In genomic region chr6:27138398-27138797, GRCh38 we compare ENCODE assay signal across 9 cellular contexts.
DNase-seq lines count a peak whose midpoint lies in the region; ATAC-seq and TF ChIP-seq lines count a peak whose summit lies in the region.
"Had no signal": no experiment of that assay in that cellular context is flagged by ENCODE, and none has a peak within 500 bp of the region (broad histone marks: within the 10 kb centered on the region; RNA-seq: fewer than 3 reads in every experiment).

No MANE protein-coding gene starts in this region.

- H3K79me2 ChIP-seq in DND-41 (ENCODE audit: insufficient read depth, low read length) (peaks cover 65% of the 10 kb centered on the region), Karpas-422 (ENCODE audit: low read length) (peaks cover 16% of the 10 kb centered on the region), neural cell (replicated peaks; ENCODE audit: insufficient read depth, low read length) (peaks cover 20% of the 10 kb centered on the region)

- peaks cover 20% of the 10 kb centered on the region for H3K36me3 Mint-ChIP-seq in central memory CD8-positive, alpha-beta T cell (ENCODE audit: insufficient read depth)

- peaks cover 6% of the 10 kb centered on the region for H3F3A ChIP-seq in neural cell (ENCODE audit: insufficient read depth, low read length, poor library complexity, severe bottlenecking)

- H4K20me1 ChIP-seq in DND-41 (ENCODE audit: insufficient read depth, low read length) (no peaks in the 10 kb centered on the region), Karpas-422 (ENCODE audit: insufficient read depth, low read depth, low read length) (no peaks in the 10 kb centered on the region), neural cell (ENCODE audit: insufficient read depth) (no peaks in the 10 kb centered on the region)

- H3K27ac ChIP-seq in DND-41 (ENCODE audit: low read length) = peak overlapping the region; percentile 98
- peak overlapping the region; percentile 77 for H3K27ac ChIP-seq in Karpas-422 (ENCODE audit: low read length)
- H3K27ac ChIP-seq in neural cell (ENCODE audit: low read length) = peak overlapping the region; percentile 70

- H3K27me3 ChIP-seq in DND-41 (ENCODE audit: insufficient read depth, low read length, poor library complexity) (no peaks in the 10 kb centered on the region), Karpas-422 (ENCODE audit: low read length) (no peaks in the 10 kb centered on the region), neural cell (ENCODE audit: insufficient read depth, low read depth, low read length) (peaks cover 7% of the 10 kb centered on the region), HAP-1 (ENCODE audit: low read depth) (no peaks in the 10 kb centered on the region), BE2C (no peaks in the 10 kb centered on the region)
- H3K27me3 ChIP-seq: adrenal gland had no signal

- DNase-seq in DND-41 (no peak), Karpas-422 (no peak), cerebellar nuclear complex (lab: John Stamatoyannopoulos, UW) (no peak), NOMO-1 treated with DMSO at 0.1 percent for 48 hours (lab: John Stamatoyannopoulos, UW; ENCODE audit: unreplicated experiment) (no peak), HAP-1 (ENCODE audit: low spot score in 2 of 2) (no peak), BE2C (no peak)
- DNase-seq in central memory CD8-positive, alpha-beta T cell (ENCODE audit: low spot score in 2 of 2) = no peak

- no peaks in the 10 kb centered on the region for H3K27me3 Mint-ChIP-seq in central memory CD8-positive, alpha-beta T cell

- H3K9me3 Mint-ChIP-seq in central memory CD8-positive, alpha-beta T cell = no peaks in the 10 kb centered on the region

- H3K9me2 ChIP-seq in Karpas-422 (replicated peaks; ENCODE audit: insufficient read depth, low read length) = no peaks in the 10 kb centered on the region
- no peaks in the 10 kb centered on the region for H3K9me2 ChIP-seq in neural cell (ENCODE audit: insufficient read depth, low read length)

- H3K4me2 ChIP-seq in DND-41 (ENCODE audit: insufficient read depth, low read length) (peak overlapping the region; percentile 60), Karpas-422 (ENCODE audit: low read depth, low read length, poor library complexity, severe bottlenecking) (peak overlapping the region; percentile 68), neural cell (ENCODE audit: low read length) (peak overlapping the region; percentile 41)

- TF ChIP-seq EP300 in neural cell (conservative IDR thresholded peaks at IDR 0.05; ENCODE audit: poor library complexity, severe bottlenecking) = no peak

- TF ChIP-seq CTCF in DND-41 (IDR thresholded peaks at IDR 0.05; ENCODE audit: borderline replicate concordance, extremely low read depth, low read length, poor library complexity, severe bottlenecking) (no peak), neural cell (IDR thresholded peaks at IDR 0.05; ENCODE audit: poor library complexity, severe bottlenecking) (no peak), BE2C (IDR thresholded peaks at IDR 0.05; ENCODE audit: low read depth, low read length) (no peak)

- peaks cover 36% of the 10 kb centered on the region for H3K4me1 Mint-ChIP-seq in central memory CD8-positive, alpha-beta T cell

- no peaks in the 10 kb centered on the region for H3K9me3 ChIP-seq in DND-41 (ENCODE audit: insufficient read depth, low read length, severe bottlenecking)
- no peaks in the 10 kb centered on the region for H3K9me3 ChIP-seq in Karpas-422 (ENCODE audit: low read length)
- H3K9me3 ChIP-seq in neural cell (ENCODE audit: low read length) = no peaks in the 10 kb centered on the region
- no peaks in the 10 kb centered on the region; the same call in 1 of the 2 replicates for H3K9me3 ChIP-seq in HAP-1
- no peaks in the 10 kb centered on the region for H3K9me3 ChIP-seq in BE2C
- H3K9me3 ChIP-seq: adrenal gland had no signal

- peaks cover 73% of the 10 kb centered on the region for H3K4me1 ChIP-seq in DND-41 (ENCODE audit: insufficient read depth, low read length)
- H3K4me1 ChIP-seq in Karpas-422 (ENCODE audit: low read length) = peaks cover 51% of the 10 kb centered on the region
- peaks cover 42% of the 10 kb centered on the region for H3K4me1 ChIP-seq in HAP-1
- peaks cover 8% of the 10 kb centered on the region for H3K4me1 ChIP-seq in BE2C

- H2AFZ ChIP-seq in DND-41 (ENCODE audit: low read depth, low read length) (no peak overlapping the region), Karpas-422 (ENCODE audit: low read length) (no peak overlapping the region), neural cell (ENCODE audit: low read depth, low read length) (no peak overlapping the region)

- H3K27ac Mint-ChIP-seq in central memory CD8-positive, alpha-beta T cell (ENCODE audit: low read depth) = peak overlapping the region; percentile 93

- peak overlapping the region; percentile 90 for H3K4me3 Mint-ChIP-seq in central memory CD8-positive, alpha-beta T cell

- no peak for TF ChIP-seq RAD21 in neural cell (conservative IDR thresholded peaks at IDR 0.05)

- in situ Hi-C loops in HAP-1 (cut with MboI; ENCODE audit: low sequenced_read_pairs) = no loop called here

- ATAC-seq in DND-41 (ENCODE audit: insufficient read depth, low read depth) = no peak
- no peak for ATAC-seq in central memory CD8-positive, alpha-beta T cell (replicated peaks; ENCODE audit: extremely low read depth, poor library complexity, severe bottlenecking)

- H3K4me3 ChIP-seq in DND-41 (ENCODE audit: low read depth in 1 of 2, low read length in 2 of 2) (peak overlapping the region in 1 of 2 experiments; percentile 69; a peak in 2 of 4 replicates), Karpas-422 (ENCODE audit: low read length) (no peak overlapping the region), neural cell (ENCODE audit: low read length) (peak overlapping the region; percentile 67), HAP-1 (no peak overlapping the region), BE2C (ENCODE audit: low read depth, low read length) (no peak overlapping the region)

- H3K36me3 ChIP-seq in DND-41 (ENCODE audit: insufficient read depth, low read length) = peaks cover 5% of the 10 kb centered on the region; the same call in 1 of the 2 replicates
- H3K36me3 ChIP-seq in Karpas-422 (ENCODE audit: insufficient read depth, low read length) = 0 out of 2 replicates have a peak, but pooled peaks cover 8% of the 10 kb centered on the region
- no peaks in the 10 kb centered on the region for H3K36me3 ChIP-seq in neural cell (ENCODE audit: insufficient read depth, low read length)
- no peaks in the 10 kb centered on the region for H3K36me3 ChIP-seq in HAP-1 (replicated peaks)
- H3K36me3 ChIP-seq in BE2C = peaks cover 4% of the 10 kb centered on the region; the same call in 1 of the 2 replicates
- H3K36me3 ChIP-seq: adrenal gland had no signal

- peak overlapping the region; percentile 94 for H3K9ac ChIP-seq in DND-41 (ENCODE audit: low read depth, low read length)
- peak overlapping the region; percentile 70; the same call in 1 of the 2 replicates for H3K9ac ChIP-seq in Karpas-422 (ENCODE audit: low read length)
- H3K9ac ChIP-seq in neural cell (ENCODE audit: low read length) = no peak overlapping the region

TF ChIP-seq in neural cell, 6 proteins besides CTCF, POLR2A, EP300 and RAD21:
- no peak for TF ChIP-seq MXI1 (conservative IDR thresholded peaks at IDR 0.05; ENCODE audit: poor library complexity, severe bottlenecking)
